In genomic region chr2:169562084-169562483, GRCh38 we compare ENCODE assay signal across 4 cellular contexts. TPM values are rescaled to one million over a fixed set of nuclear protein-coding genes. Genes with fewer than 3 reads are reported as not detected.
"Had no signal": no experiment of that assay in that cellular context is flagged by ENCODE, and none has a peak within 500 bp of the region (broad histone marks: within the 10 kb centered on the region; RNA-seq: fewer than 3 reads in every experiment).

No MANE protein-coding gene starts in this region.

RNA-seq across cellular contexts. Expression of gene KLHL41, which starts 52.6 kb away (rescaled TPM):
- total RNA-seq: activated CD4-positive, alpha-beta memory T cell treated with anti-CD3 and anti-CD28 coated beads, Interleukin-2, amount 10 ng/mL, durations not matched to agents 7 days and 5 days; activated CD8-positive, alpha-beta T cell treated with anti-CD3 and anti-CD28 coated beads, Interleukin-2, amount 10 ng/mL, durations not matched to agents 7 days and 5 days; activated T-helper 2 cell treated with anti-CD3 and anti-CD28 coated beads, Interferon-gamma antibody, Interleukin-2, Interleukin-4, amounts not matched to agents 10 μg/mL and 5 μg/mL and 100 μg/mL, durations not matched to agents 14 hours and 24 hours and 36 hours; astrocyte had no signal
